Comparison of ENCODE assay signal across 8 cellular contexts in the genomic region with DNA sequence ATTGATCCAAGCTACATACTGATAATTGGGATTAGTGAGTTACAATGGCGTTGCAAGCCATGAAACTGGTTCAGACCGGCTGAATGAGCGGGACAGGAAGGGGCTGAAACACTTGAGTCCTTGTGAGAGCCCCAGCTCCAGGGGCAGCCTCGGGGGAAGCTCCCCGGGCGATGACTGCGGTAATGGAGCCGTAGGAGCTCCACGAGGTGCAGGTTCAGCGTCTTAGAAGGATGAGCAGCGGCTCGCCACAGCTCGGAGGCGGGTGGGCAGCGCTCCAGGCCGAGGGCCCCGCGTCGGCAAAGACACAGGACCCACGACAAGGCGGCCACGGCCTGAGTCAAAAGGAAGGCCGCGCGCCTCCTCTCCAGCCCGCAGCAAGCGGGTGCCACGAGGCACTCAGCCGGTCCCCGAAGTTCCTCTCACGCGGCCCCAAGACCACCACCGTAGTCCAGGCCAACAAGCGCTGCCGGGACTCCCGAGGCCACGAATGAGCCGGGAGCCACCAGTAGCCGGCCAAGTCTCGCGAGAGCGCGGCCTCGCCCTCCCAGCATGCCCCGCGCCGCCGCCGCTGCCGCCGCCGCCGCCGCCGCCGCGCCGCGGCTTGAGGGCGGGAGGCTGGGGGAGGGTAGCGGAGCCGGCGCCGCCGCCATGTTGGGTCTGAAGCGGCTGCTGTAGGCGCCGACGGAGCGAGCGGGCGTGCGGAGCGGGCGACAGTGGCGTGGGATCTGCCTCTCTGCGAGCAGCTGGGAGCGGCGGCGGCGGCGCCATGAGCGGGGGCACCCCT.
DNase-seq lines count a peak whose midpoint lies in the region; ATAC-seq and TF ChIP-seq lines count a peak whose summit lies in the region.

A gene (plus strand): TSS at position 628 of the 784 bp plus-strand sequence. CDS start 139 bp downstream, at position 767.

- no peaks in the 10 kb centered on the region for H3K9me3 ChIP-seq in mucosa of stomach (ENCODE audit: control insufficient read depth, low read length)

- H3K27me3 ChIP-seq in mucosa of stomach (ENCODE audit: control insufficient read depth, insufficient read depth, low read length), result no peaks in the 10 kb centered on the region

- ATAC-seq in GM21447 (IDR thresholded peaks at IDR 0.05; ENCODE audit: unreplicated experiment), result peak; percentile 64

- H3K9ac ChIP-seq in mucosa of stomach (ENCODE audit: low read length), result peak within 1 kb of the TSS; percentile 94

- H3K36me3 ChIP-seq in mucosa of stomach (ENCODE audit: control insufficient read depth, insufficient read depth, low read length), result no peaks in the 10 kb centered on the region

- H3K4me1 ChIP-seq in mucosa of stomach (ENCODE audit: control insufficient read depth, insufficient read depth, low read length), result peaks cover 7% of the 10 kb centered on the region

- TF ChIP-seq POLR2A in erythroblast (IDR thresholded peaks at IDR 0.05; ENCODE audit: low read length), result peak; percentile 96

- peak within 1 kb of the TSS; percentile 66 for H3K4me3 ChIP-seq in mucosa of stomach (ENCODE audit: low read length)

- DNase-seq in D341Med (ENCODE audit: low spot score) (peak; percentile 96), HuH-7 (ENCODE audit: low spot score) (peak; percentile 94), OCI-M2 (lab: John Stamatoyannopoulos, UW; ENCODE audit: unreplicated experiment) (peak; percentile 98), erythroblast (lab: John Stamatoyannopoulos, UW) (peak; percentile 93 to 97)
- DNase-seq in activated T-cell treated with anti-CD3 and anti-CD28 coated beads, Interleukin-2, amount 50 U/mL, for 1 hour, result peak; percentile 95
- DNase-seq in stimulated activated CD8-positive, alpha-beta memory T cell treated with anti-CD3 and anti-CD28 coated beads, Interleukin-4, amount 100 ng/mL, for 48 hours, result peak; percentile 91

Comparison
In these comparisons a context has a peak if more than half of its experiments do, and no peak if none do; other contexts are left out.
1. Peak in every context shown above with its lines: DNase-seq, ATAC-seq and H3K4me3 ChIP-seq.